ENCODE assay signal across 1 cellular context in genomic region chr3:101966202-101966722, GRCh38.
TF ChIP-seq lines count a peak whose summit lies in the region.

No MANE protein-coding gene starts in this region.

TF ChIP-seq in HepG2, 621 proteins besides CTCF, POLR2A, EP300 and RAD21 (continued from another document):
- TF ChIP-seq ZNF280B (CRISPR knock-in tag; IDR thresholded peaks at IDR 0.05; ENCODE audit: borderline replicate concordance) (no peak), TBX2 (CRISPR knock-in tag; IDR thresholded peaks at IDR 0.05; ENCODE audit: borderline replicate concordance) (no peak), ZMYM4 (CRISPR knock-in tag; IDR thresholded peaks at IDR 0.05) (no peak), ZBTB7B (CRISPR knock-in tag; IDR thresholded peaks at IDR 0.05) (no peak), HMG20B (CRISPR knock-in tag; conservative IDR thresholded peaks at IDR 0.05) (no peak), ZNF605 (CRISPR knock-in tag; IDR thresholded peaks at IDR 0.05) (no peak), DNMT1 (CRISPR knock-in tag; IDR thresholded peaks at IDR 0.05) (no peak)
